Comparison of ENCODE assay signal across 1 cellular context in the genomic region with DNA sequence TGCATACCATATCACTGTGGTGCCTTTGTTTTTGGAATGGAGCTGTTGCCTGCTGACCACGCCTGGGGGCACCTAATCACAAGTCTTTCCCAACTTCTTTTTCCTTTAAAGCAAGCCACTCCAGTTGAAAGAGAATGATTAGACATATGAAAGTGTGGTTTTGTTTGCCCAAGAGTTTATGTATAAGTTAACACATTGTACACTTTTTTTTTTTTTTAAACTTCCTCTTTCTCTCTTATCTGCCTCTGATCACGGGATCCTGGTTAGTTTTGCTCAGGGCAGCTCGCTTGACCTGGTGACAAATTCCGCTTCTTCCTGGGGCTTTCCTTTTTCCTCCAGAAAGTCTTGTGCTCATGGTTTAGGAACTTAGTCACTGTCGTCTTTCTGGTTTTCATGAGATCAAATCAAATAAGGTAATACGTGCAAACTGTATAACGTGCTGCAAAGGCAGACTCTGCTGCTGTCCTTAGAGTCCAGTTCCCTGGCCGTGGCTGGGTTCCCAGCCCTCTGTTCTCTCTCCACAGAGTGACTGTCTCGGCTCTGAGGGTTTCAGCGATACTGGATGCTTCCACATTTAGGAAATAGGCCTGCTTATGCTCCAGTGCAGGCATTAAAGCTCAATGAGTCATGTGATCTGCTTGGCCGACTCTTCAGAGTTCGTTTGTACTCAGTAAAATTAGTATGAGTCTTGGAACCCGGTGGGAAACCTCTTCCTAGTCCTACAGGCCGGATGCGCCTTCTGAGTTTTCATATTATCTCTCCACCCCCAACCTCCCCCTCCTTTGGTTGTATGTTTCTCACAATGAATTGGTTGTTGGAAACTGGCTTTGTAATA.
TF ChIP-seq lines count a peak whose summit lies in the region.

No MANE protein-coding gene starts in this region.

TF ChIP-seq in SK-N-SH, 30 proteins besides CTCF, POLR2A, EP300 and RAD21 (continued from another document):
- TF ChIP-seq, protein P1, sequence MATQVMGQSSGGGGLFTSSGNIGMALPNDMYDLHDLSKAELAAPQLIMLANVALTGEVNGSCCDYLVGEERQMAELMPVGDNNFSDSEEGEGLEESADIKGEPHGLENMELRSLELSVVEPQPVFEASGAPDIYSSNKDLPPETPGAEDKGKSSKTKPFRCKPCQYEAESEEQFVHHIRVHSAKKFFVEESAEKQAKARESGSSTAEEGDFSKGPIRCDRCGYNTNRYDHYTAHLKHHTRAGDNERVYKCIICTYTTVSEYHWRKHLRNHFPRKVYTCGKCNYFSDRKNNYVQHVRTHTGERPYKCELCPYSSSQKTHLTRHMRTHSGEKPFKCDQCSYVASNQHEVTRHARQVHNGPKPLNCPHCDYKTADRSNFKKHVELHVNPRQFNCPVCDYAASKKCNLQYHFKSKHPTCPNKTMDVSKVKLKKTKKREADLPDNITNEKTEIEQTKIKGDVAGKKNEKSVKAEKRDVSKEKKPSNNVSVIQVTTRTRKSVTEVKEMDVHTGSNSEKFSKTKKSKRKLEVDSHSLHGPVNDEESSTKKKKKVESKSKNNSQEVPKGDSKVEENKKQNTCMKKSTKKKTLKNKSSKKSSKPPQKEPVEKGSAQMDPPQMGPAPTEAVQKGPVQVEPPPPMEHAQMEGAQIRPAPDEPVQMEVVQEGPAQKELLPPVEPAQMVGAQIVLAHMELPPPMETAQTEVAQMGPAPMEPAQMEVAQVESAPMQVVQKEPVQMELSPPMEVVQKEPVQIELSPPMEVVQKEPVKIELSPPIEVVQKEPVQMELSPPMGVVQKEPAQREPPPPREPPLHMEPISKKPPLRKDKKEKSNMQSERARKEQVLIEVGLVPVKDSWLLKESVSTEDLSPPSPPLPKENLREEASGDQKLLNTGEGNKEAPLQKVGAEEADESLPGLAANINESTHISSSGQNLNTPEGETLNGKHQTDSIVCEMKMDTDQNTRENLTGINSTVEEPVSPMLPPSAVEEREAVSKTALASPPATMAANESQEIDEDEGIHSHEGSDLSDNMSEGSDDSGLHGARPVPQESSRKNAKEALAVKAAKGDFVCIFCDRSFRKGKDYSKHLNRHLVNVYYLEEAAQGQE (IDR thresholded peaks at IDR 0.05; ENCODE audit: low read depth, low read length): no peak
- TF ChIP-seq JUND (IDR thresholded peaks at IDR 0.05) (peak; percentile 15; the same call in 1 of the 2 replicates), TAF1 (IDR thresholded peaks at IDR 0.05; ENCODE audit: borderline replicate concordance, low read depth, low read length) (no peak; the same call in 1 of the 2 replicates), USF1 (IDR thresholded peaks at IDR 0.05; ENCODE audit: borderline replicate concordance, low read depth) (peak; percentile 83), POLR2AphosphoS5 (IDR thresholded peaks at IDR 0.05; ENCODE audit: low read depth, low read length) (peak; percentile 65; the same call in 1 of the 2 replicates), RCOR1 (IDR thresholded peaks at IDR 0.05; ENCODE audit: low read length) (no peak), FOSL2 (IDR thresholded peaks at IDR 0.05; ENCODE audit: borderline replicate concordance, low read depth) (peak; percentile 68; the same call in 1 of the 2 replicates), EZH2phosphoT487 (IDR thresholded peaks at IDR 0.05; ENCODE audit: borderline replicate concordance, low read depth) (no peak), YY1 (IDR thresholded peaks at IDR 0.05; ENCODE audit: low read depth) (0 out of 2 replicates have a peak, but pooled peaks have one; percentile 44), MAX (IDR thresholded peaks at IDR 0.05; ENCODE audit: low read depth) (peak; percentile 21; the same call in 1 of the 2 replicates), ELF1 (IDR thresholded peaks at IDR 0.05) (peak; percentile 32; the same call in 1 of the 2 replicates), NFIC (IDR thresholded peaks at IDR 0.05; ENCODE audit: borderline replicate concordance) (peak; percentile 49), TCF12 (IDR thresholded peaks at IDR 0.05) (peak; percentile 47)
- TF ChIP-seq, protein P2, sequence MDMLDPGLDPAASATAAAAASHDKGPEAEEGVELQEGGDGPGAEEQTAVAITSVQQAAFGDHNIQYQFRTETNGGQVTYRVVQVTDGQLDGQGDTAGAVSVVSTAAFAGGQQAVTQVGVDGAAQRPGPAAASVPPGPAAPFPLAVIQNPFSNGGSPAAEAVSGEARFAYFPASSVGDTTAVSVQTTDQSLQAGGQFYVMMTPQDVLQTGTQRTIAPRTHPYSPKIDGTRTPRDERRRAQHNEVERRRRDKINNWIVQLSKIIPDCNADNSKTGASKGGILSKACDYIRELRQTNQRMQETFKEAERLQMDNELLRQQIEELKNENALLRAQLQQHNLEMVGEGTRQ (IDR thresholded peaks at IDR 0.05; ENCODE audit: borderline replicate concordance, low read depth, low read length): no peak
- TF ChIP-seq, protein P3, sequence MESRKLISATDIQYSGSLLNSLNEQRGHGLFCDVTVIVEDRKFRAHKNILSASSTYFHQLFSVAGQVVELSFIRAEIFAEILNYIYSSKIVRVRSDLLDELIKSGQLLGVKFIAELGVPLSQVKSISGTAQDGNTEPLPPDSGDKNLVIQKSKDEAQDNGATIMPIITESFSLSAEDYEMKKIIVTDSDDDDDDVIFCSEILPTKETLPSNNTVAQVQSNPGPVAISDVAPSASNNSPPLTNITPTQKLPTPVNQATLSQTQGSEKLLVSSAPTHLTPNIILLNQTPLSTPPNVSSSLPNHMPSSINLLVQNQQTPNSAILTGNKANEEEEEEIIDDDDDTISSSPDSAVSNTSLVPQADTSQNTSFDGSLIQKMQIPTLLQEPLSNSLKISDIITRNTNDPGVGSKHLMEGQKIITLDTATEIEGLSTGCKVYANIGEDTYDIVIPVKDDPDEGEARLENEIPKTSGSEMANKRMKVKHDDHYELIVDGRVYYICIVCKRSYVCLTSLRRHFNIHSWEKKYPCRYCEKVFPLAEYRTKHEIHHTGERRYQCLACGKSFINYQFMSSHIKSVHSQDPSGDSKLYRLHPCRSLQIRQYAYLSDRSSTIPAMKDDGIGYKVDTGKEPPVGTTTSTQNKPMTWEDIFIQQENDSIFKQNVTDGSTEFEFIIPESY (IDR thresholded peaks at IDR 0.05; ENCODE audit: borderline replicate concordance, low read depth): no peak
